Comparison of ENCODE assay signal across 8 cellular contexts in the genomic region with DNA sequence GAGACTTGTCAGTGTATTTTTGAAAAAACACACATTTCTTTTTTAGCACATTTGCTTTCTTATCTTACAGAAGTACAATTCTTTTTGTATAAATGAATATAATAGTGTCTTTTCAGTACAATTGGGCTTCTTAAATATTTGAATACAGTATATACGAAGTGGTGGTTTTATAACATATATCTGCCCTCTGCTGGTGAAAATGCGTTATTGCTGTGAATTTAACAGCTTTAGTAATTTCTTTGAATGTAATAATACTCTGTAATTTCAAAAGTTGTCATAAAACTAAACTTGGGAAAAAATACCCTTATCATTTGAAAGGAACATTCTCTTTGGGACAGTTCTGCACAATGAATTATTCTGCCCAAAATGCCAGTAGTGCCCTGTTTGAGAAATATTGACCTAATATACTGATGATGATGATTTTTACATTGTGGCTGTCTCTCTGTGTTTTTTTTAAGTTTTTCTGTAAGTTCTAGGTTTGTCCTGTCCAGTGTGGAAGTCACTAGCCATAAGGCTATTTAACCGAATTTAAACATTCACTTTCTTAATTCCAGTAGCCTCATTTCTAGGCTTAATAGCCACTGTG. TPM values are rescaled to one million over a fixed set of nuclear protein-coding genes. Genes with fewer than 3 reads are reported as not detected.
DNase-seq lines count a peak whose midpoint lies in the region; ATAC-seq and TF ChIP-seq lines count a peak whose summit lies in the region.

No MANE protein-coding gene starts in this region.

- H3K36me3 Mint-ChIP-seq in activated T-cell treated with anti-CD3 and anti-CD28 coated beads, Interleukin-2, amount 50 U/mL, for 24 hours (ENCODE audit: low read depth): no peaks in the 10 kb centered on the region

- no peaks in the 10 kb centered on the region for H3K9me3 ChIP-seq in lower lobe of right lung

- H3K27me3 Mint-ChIP-seq in activated T-cell treated with anti-CD3 and anti-CD28 coated beads, Interleukin-2, amount 50 U/mL, for 24 hours: no peaks in the 10 kb centered on the region

- no peaks in the 10 kb centered on the region for H3K36me3 ChIP-seq in lower lobe of right lung

- TF ChIP-seq CTCF in cardiac fibroblast (IDR thresholded peaks at IDR 0.05; ENCODE audit: low read depth, low read length): peak; percentile 57
- TF ChIP-seq CTCF in lower lobe of right lung (IDR thresholded peaks at IDR 0.05): peak; percentile 83

- peaks cover 31% of the 10 kb centered on the region for H3K4me1 ChIP-seq in lower lobe of right lung

- peaks cover 49% of the 10 kb centered on the region for H3K4me1 Mint-ChIP-seq in activated T-cell treated with anti-CD3 and anti-CD28 coated beads, Interleukin-2, amount 50 U/mL, for 24 hours (ENCODE audit: low read depth)

- DNase-seq in CD1c-positive myeloid dendritic cell (ENCODE audit: extremely low spot score): peak; percentile 75
- DNase-seq in NCI-H345 treated with DMSO at 0.1 percent for 48 hours (lab: John Stamatoyannopoulos, UW; ENCODE audit: unreplicated experiment): peak; percentile 28
- peak; percentile 59 to 66 for DNase-seq in cardiac fibroblast (ENCODE audit: low read depth in 2 of 2)
- no peak for DNase-seq in lower lobe of right lung
- DNase-seq in activated T-cell treated with anti-CD3 and anti-CD28 coated beads, Interleukin-2, amount 50 U/mL, for 24 hours: no peak

- intact Hi-C loops in lower lobe of right lung (cut with DNase I): loop anchor here (10.0 kb wide), 1 partner anchor 142 kb away; no protein-coding TSS in a partner anchor

- no peak overlapping the region for H3K27ac Mint-ChIP-seq in activated T-cell treated with anti-CD3 and anti-CD28 coated beads, Interleukin-2, amount 50 U/mL, for 24 hours

- ATAC-seq in GM19372 (IDR thresholded peaks at IDR 0.05; ENCODE audit: low read depth, unreplicated experiment): peak; percentile 64
- peak; percentile 65 to 78 for ATAC-seq in lower lobe of right lung
- no peak for ATAC-seq in HG03571 (IDR thresholded peaks at IDR 0.05; ENCODE audit: unreplicated experiment)
- no peak for ATAC-seq in GM18511 (IDR thresholded peaks at IDR 0.05; ENCODE audit: unreplicated experiment)

- H3K27ac ChIP-seq in lower lobe of right lung: no peak overlapping the region

- H3K9me3 Mint-ChIP-seq in activated T-cell treated with anti-CD3 and anti-CD28 coated beads, Interleukin-2, amount 50 U/mL, for 24 hours: peaks cover 4% of the 10 kb centered on the region

- H3K27me3 ChIP-seq in lower lobe of right lung (ENCODE audit: low read depth): no peaks in the 10 kb centered on the region

- H3K4me3 Mint-ChIP-seq in activated T-cell treated with anti-CD3 and anti-CD28 coated beads, Interleukin-2, amount 50 U/mL, for 24 hours: no peak overlapping the region

- H3K4me3 ChIP-seq in cardiac fibroblast (replicated peaks in 1 of 2; ENCODE audit: low read depth in 2 of 2, low read length in 2 of 2): no peak overlapping the region
- H3K4me3 ChIP-seq in lower lobe of right lung: no peak overlapping the region

RNA-seq across cellular contexts. Expression of a gene that starts 19.0 kb away (rescaled TPM):
- 21.7 TPM for total RNA-seq in lower lobe of right lung

Comparison
In these comparisons a context has a peak if more than half of its experiments do, and no peak if none do; other contexts are left out.
1. DNase-seq: peak in CD1c-positive myeloid dendritic cell (single experiment), NCI-H345 treated with DMSO at 0.1 percent for 48 hours (single experiment) and cardiac fibroblast (2 of 2); none in lower lobe of right lung (single experiment) and activated T-cell treated with anti-CD3 and anti-CD28 coated beads, Interleukin-2, amount 50 U/mL, for 24 hours (single experiment).
2. ATAC-seq: peak in GM19372 (single experiment) and lower lobe of right lung (2 of 2); none in HG03571 (single experiment) and GM18511 (single experiment).